In genomic region chr1:11749203-11749689, GRCh38 we compare ENCODE assay signal across 1 cellular context.
TF ChIP-seq lines count a peak whose summit lies in the region.

No MANE protein-coding gene starts in this region.

TF ChIP-seq in K562, 482 proteins besides CTCF, POLR2A, EP300 and RAD21 (continued from another document and continues in another):
- TF ChIP-seq ZBTB40 (IDR thresholded peaks at IDR 0.05) (no peak), ZBTB40 (CRISPR knock-in tag; IDR thresholded peaks at IDR 0.05) (no peak), POLR2H (tag; IDR thresholded peaks at IDR 0.05; ENCODE audit: low read depth) (no peak), HMG20A (CRISPR knock-in tag; conservative IDR thresholded peaks at IDR 0.05) (no peak), VEZF1 (CRISPR knock-in tag; IDR thresholded peaks at IDR 0.05) (peak; percentile 74), CHD1 (IDR thresholded peaks at IDR 0.05; ENCODE audit: low read length) (no peak), MLX (CRISPR knock-in tag; conservative IDR thresholded peaks at IDR 0.05) (peak; percentile 51 to 54; a peak in 2 of 4 replicates), HIVEP1 (CRISPR knock-in tag; IDR thresholded peaks at IDR 0.05) (peak; percentile 14; the same call in 1 of the 2 replicates), ZNF518B (CRISPR knock-in tag; IDR thresholded peaks at IDR 0.05) (no peak), ZNF311 (CRISPR knock-in tag; IDR thresholded peaks at IDR 0.05) (no peak), RAD51 (IDR thresholded peaks at IDR 0.05; ENCODE audit: borderline replicate concordance, low read depth) (peak; percentile 56), HNRNPL (IDR thresholded peaks at IDR 0.05; ENCODE audit: low read depth, low read length) (no peak), GABPB1 (CRISPR knock-in tag; IDR thresholded peaks at IDR 0.05) (no peak), ZBTB11 (CRISPR knock-in tag; IDR thresholded peaks at IDR 0.05) (no peak), CBFB (CRISPR knock-in tag; IDR thresholded peaks at IDR 0.05) (no peak; the same call in 1 of the 2 replicates), SREBF2 (CRISPR knock-in tag; IDR thresholded peaks at IDR 0.05) (no peak), LEF1 (IDR thresholded peaks at IDR 0.05) (0 out of 2 replicates have a peak, but pooled peaks have one; percentile 25), MYNN (IDR thresholded peaks at IDR 0.05) (0 out of 2 replicates have a peak, but pooled peaks have one; percentile 46), MYNN (CRISPR knock-in tag; IDR thresholded peaks at IDR 0.05) (no peak), E2F5 (CRISPR knock-in tag; IDR thresholded peaks at IDR 0.05) (no peak), CREB1 (IDR thresholded peaks at IDR 0.05) (no peak; the same call in 1 of the 2 replicates), CREB1 (CRISPR knock-in tag; IDR thresholded peaks at IDR 0.05) (no peak; the same call in 1 of the 2 replicates), FOXK1 (CRISPR knock-in tag; IDR thresholded peaks at IDR 0.05; ENCODE audit: borderline replicate concordance) (no peak), GATAD2B (IDR thresholded peaks at IDR 0.05; ENCODE audit: borderline replicate concordance) (no peak), ZC3H4 (CRISPR knock-in tag; IDR thresholded peaks at IDR 0.05; ENCODE audit: borderline replicate concordance) (no peak), ZNF75A (CRISPR knock-in tag; IDR thresholded peaks at IDR 0.05) (no peak), MXD1 (CRISPR knock-in tag; IDR thresholded peaks at IDR 0.05; ENCODE audit: borderline replicate concordance, poor library complexity, severe bottlenecking) (no peak), HCFC1 (IDR thresholded peaks at IDR 0.05; ENCODE audit: low read depth, low read length) (peak; percentile 44; the same call in 1 of the 2 replicates), E2F6 (IDR thresholded peaks at IDR 0.05; ENCODE audit: borderline replicate concordance in 1 of 2, extremely low read depth in 1 of 2, insufficient read depth in 1 of 2, insufficient read length in 1 of 2, low read depth in 1 of 2, low read length in 1 of 2, poor library complexity in 1 of 2, severe bottlenecking in 1 of 2) (peak in 1 of 2 experiments; percentile 48), ZEB2 (IDR thresholded peaks at IDR 0.05) (no peak), CHAMP1 (IDR thresholded peaks at IDR 0.05) (no peak), TAF9B (IDR thresholded peaks at IDR 0.05; ENCODE audit: partially characterized antibody) (no peak)
